Comparison of ENCODE assay signal across 2 cellular contexts in genomic region chr1:205972491-205973168, GRCh38.
A peak's percentile ranks its signal among the peaks of the same experiment; 100 is the strongest.
TF ChIP-seq lines count a peak whose summit lies in the region.

No MANE protein-coding gene starts in this region.

TF ChIP-seq in HEK293, 187 proteins besides CTCF, POLR2A, EP300 and RAD21 (continues in another document):
- no peak for TF ChIP-seq ZNF544 (tag by site-specific recombination; IDR thresholded peaks at IDR 0.05)
- no peak for TF ChIP-seq KLF8 (tag by site-specific recombination; IDR thresholded peaks at IDR 0.05)
- TF ChIP-seq ZNF571 (tag by site-specific recombination; IDR thresholded peaks at IDR 0.05): no peak
- TF ChIP-seq KLF17 (tag by site-specific recombination; IDR thresholded peaks at IDR 0.05): 0 out of 2 replicates have a peak, but pooled peaks have one; percentile 34
- TF ChIP-seq ZNF223 (tag by site-specific recombination; IDR thresholded peaks at IDR 0.05): no peak
- TF ChIP-seq ZSCAN5A (tag by site-specific recombination; IDR thresholded peaks at IDR 0.05): no peak
- TF ChIP-seq ZNF23 (tag by site-specific recombination; IDR thresholded peaks at IDR 0.05; ENCODE audit: borderline replicate concordance): no peak
- TF ChIP-seq ZNF112 (tag by site-specific recombination; IDR thresholded peaks at IDR 0.05): no peak
- peak; percentile 72; the same call in 1 of the 2 replicates for TF ChIP-seq SALL2 (tag by site-specific recombination; IDR thresholded peaks at IDR 0.05; ENCODE audit: borderline replicate concordance)
- no peak for TF ChIP-seq ZNF610 (tag by site-specific recombination; IDR thresholded peaks at IDR 0.05; ENCODE audit: borderline replicate concordance)
- no peak for TF ChIP-seq MEIS1 (CRISPR knock-in tag; IDR thresholded peaks at IDR 0.05; ENCODE audit: borderline replicate concordance)
- TF ChIP-seq ZNF664 (tag by site-specific recombination; IDR thresholded peaks at IDR 0.05): no peak
- no peak for TF ChIP-seq ATF2 (tag by site-specific recombination; IDR thresholded peaks at IDR 0.05; ENCODE audit: low read depth)
- no peak for TF ChIP-seq ZNF510 (tag by site-specific recombination; IDR thresholded peaks at IDR 0.05; ENCODE audit: insufficient replicate concordance)
- no peak for TF ChIP-seq ZNF274 (IDR thresholded peaks at IDR 0.05; ENCODE audit: low read length)
- no peak for TF ChIP-seq ZNF274 (tag by site-specific recombination; IDR thresholded peaks at IDR 0.05; ENCODE audit: borderline replicate concordance)
- TF ChIP-seq ZNF366 (tag by site-specific recombination; conservative IDR thresholded peaks at IDR 0.05): no peak
- no peak; the same call in 1 of the 2 replicates for TF ChIP-seq GLIS1 (tag by site-specific recombination; IDR thresholded peaks at IDR 0.05)
- TF ChIP-seq ZNF580 (tag by site-specific recombination; IDR thresholded peaks at IDR 0.05): no peak
- TF ChIP-seq ZNF311 (tag by site-specific recombination; IDR thresholded peaks at IDR 0.05; ENCODE audit: borderline replicate concordance): peak; percentile 78; the same call in 1 of the 2 replicates
- TF ChIP-seq EGR2 (tag by site-specific recombination; IDR thresholded peaks at IDR 0.05; ENCODE audit: low read depth): peak; percentile 54
- TF ChIP-seq ZNF704 (tag by site-specific recombination; IDR thresholded peaks at IDR 0.05): no peak
- no peak for TF ChIP-seq ZBTB20 (tag by site-specific recombination; IDR thresholded peaks at IDR 0.05)
- no peak for TF ChIP-seq ZNF561 (tag by site-specific recombination; IDR thresholded peaks at IDR 0.05; ENCODE audit: borderline replicate concordance)
- TF ChIP-seq ZIC2 (tag by site-specific recombination; IDR thresholded peaks at IDR 0.05): no peak
- TF ChIP-seq ZNF266 (tag by site-specific recombination; IDR thresholded peaks at IDR 0.05; ENCODE audit: low read depth): 0 out of 2 replicates have a peak, but pooled peaks have one; percentile 13
- no peak for TF ChIP-seq ZEB2 (tag by site-specific recombination; IDR thresholded peaks at IDR 0.05)
- peak; percentile 66; the same call in 1 of the 2 replicates for TF ChIP-seq ZSCAN4 (tag by site-specific recombination; IDR thresholded peaks at IDR 0.05)
- TF ChIP-seq ZNF843 (tag by site-specific recombination; IDR thresholded peaks at IDR 0.05): no peak

TF ChIP-seq in H1, 55 proteins besides CTCF, POLR2A, EP300 and RAD21:
- TF ChIP-seq SRF (IDR thresholded peaks at IDR 0.05; ENCODE audit: low read depth, low read length) (no peak), CBX5 (IDR thresholded peaks at IDR 0.05; ENCODE audit: low read depth, low read length) (no peak), RFX5 (IDR thresholded peaks at IDR 0.05; ENCODE audit: borderline replicate concordance, low read depth, low read length) (no peak), SUZ12 (IDR thresholded peaks at IDR 0.05; ENCODE audit: low read length) (no peak), BACH1 (IDR thresholded peaks at IDR 0.05; ENCODE audit: low read length) (no peak), SP2 (IDR thresholded peaks at IDR 0.05; ENCODE audit: low read length) (no peak), EGR1 (IDR thresholded peaks at IDR 0.05; ENCODE audit: borderline replicate concordance, low read depth, low read length) (no peak), SP1 (IDR thresholded peaks at IDR 0.05; ENCODE audit: low read depth, low read length) (no peak), CREB1 (IDR thresholded peaks at IDR 0.05) (no peak), PHF8 (conservative IDR thresholded peaks at IDR 0.05; ENCODE audit: low read depth, low read length) (no peak), JUN (IDR thresholded peaks at IDR 0.05; ENCODE audit: low read depth, low read length) (no peak), ATF2 (IDR thresholded peaks at IDR 0.05; ENCODE audit: low read length) (no peak), NANOG (IDR thresholded peaks at IDR 0.05; ENCODE audit: insufficient read depth, low read depth, low read length, poor library complexity, severe bottlenecking) (no peak), KDM5A (IDR thresholded peaks at IDR 0.05; ENCODE audit: low read length) (no peak), RNF2 (IDR thresholded peaks at IDR 0.05; ENCODE audit: borderline replicate concordance, low read depth, low read length, missing control alignments, poor library complexity, severe bottlenecking) (no peak), HDAC6 (IDR thresholded peaks at IDR 0.05; ENCODE audit: low read depth, low read length) (no peak)
